ENCODE assay signal across 8 cellular contexts in genomic region chr11:2698386-2699184, GRCh38. TPM values are rescaled to one million over a fixed set of nuclear protein-coding genes. Genes with fewer than 3 reads are reported as not detected.
DNase-seq lines count a peak whose midpoint lies in the region; ATAC-seq, FAIRE-seq and TF ChIP-seq lines count a peak whose summit lies in the region.

No MANE protein-coding gene starts in this region.

- no peak for FAIRE-seq in bronchial epithelial cell (lab: Jason Lieb, UNC)

- H3K27ac Mint-ChIP-seq in stimulated activated naive CD8-positive, alpha-beta T cell treated with anti-CD3 and anti-CD28 coated beads, Interleukin-15, Interleukin-2, amounts not matched to agents 100 ng/mL and 50 ng/mL, for 24 hours = peak overlapping the region; percentile 1
- peak overlapping the region; percentile 90 for H3K27ac Mint-ChIP-seq in mesothelial cell of epicardium

- H3K27me3 ChIP-seq in bronchial epithelial cell (ENCODE audit: control insufficient read depth, insufficient read depth, low read length) = no peaks in the 10 kb centered on the region

- no peaks in the 10 kb centered on the region for H3K9me3 Mint-ChIP-seq in stimulated activated naive CD8-positive, alpha-beta T cell treated with anti-CD3 and anti-CD28 coated beads, Interleukin-15, Interleukin-2, amounts not matched to agents 100 ng/mL and 50 ng/mL, for 24 hours
- no peaks in the 10 kb centered on the region for H3K9me3 Mint-ChIP-seq in mesothelial cell of epicardium

- peaks cover 5% of the 10 kb centered on the region for H3K36me3 Mint-ChIP-seq in stimulated activated naive CD8-positive, alpha-beta T cell treated with anti-CD3 and anti-CD28 coated beads, Interleukin-15, Interleukin-2, amounts not matched to agents 100 ng/mL and 50 ng/mL, for 24 hours (ENCODE audit: low read depth)
- peaks cover 6% of the 10 kb centered on the region for H3K36me3 Mint-ChIP-seq in mesothelial cell of epicardium

- TF ChIP-seq CTCF in bronchial epithelial cell (IDR thresholded peaks at IDR 0.05; ENCODE audit: insufficient read depth, low read length, severe bottlenecking) = no peak
- no peak for TF ChIP-seq CTCF in mesothelial cell of epicardium (IDR thresholded peaks at IDR 0.05; ENCODE audit: unreplicated experiment)

- peak overlapping the region; percentile 82 for H3K4me3 Mint-ChIP-seq in stimulated activated naive CD8-positive, alpha-beta T cell treated with anti-CD3 and anti-CD28 coated beads, Interleukin-15, Interleukin-2, amounts not matched to agents 100 ng/mL and 50 ng/mL, for 24 hours
- H3K4me3 Mint-ChIP-seq in mesothelial cell of epicardium = peak overlapping the region; percentile 91

- no peak for DNase-seq in stimulated activated naive CD8-positive, alpha-beta T cell treated with anti-CD3 and anti-CD28 coated beads, Interleukin-15, Interleukin-2, amounts not matched to agents 100 U/mL and 50 U/mL, for 24 hours
- DNase-seq in bronchial epithelial cell (ENCODE audit: low read depth) (no peak), mesothelial cell of epicardium (ENCODE audit: low spot score in 2 of 2, unreplicated experiment in 2 of 2) (peak in 1 of 2 experiments; percentile 5), inferior parietal cortex (ENCODE audit: extremely low spot score) (no peak), NCI-H446 (lab: John Stamatoyannopoulos, UW) (no peak), SKM-1 (lab: John Stamatoyannopoulos, UW; ENCODE audit: unreplicated experiment) (no peak)

- H3K4me3 ChIP-seq in bronchial epithelial cell (ENCODE audit: low read depth, low read length) = peak overlapping the region; percentile 72

- no peaks in the 10 kb centered on the region for H3K36me3 ChIP-seq in bronchial epithelial cell (ENCODE audit: control insufficient read depth, insufficient read depth, low read length)

- H3K27me3 Mint-ChIP-seq in stimulated activated naive CD8-positive, alpha-beta T cell treated with anti-CD3 and anti-CD28 coated beads, Interleukin-15, Interleukin-2, amounts not matched to agents 100 ng/mL and 50 ng/mL, for 24 hours = no peaks in the 10 kb centered on the region
- no peaks in the 10 kb centered on the region for H3K27me3 Mint-ChIP-seq in mesothelial cell of epicardium (ENCODE audit: low read depth)

- H3K4me1 Mint-ChIP-seq in stimulated activated naive CD8-positive, alpha-beta T cell treated with anti-CD3 and anti-CD28 coated beads, Interleukin-15, Interleukin-2, amounts not matched to agents 100 ng/mL and 50 ng/mL, for 24 hours (ENCODE audit: low read depth) = peaks cover 17% of the 10 kb centered on the region
- H3K4me1 Mint-ChIP-seq in mesothelial cell of epicardium = peaks cover 75% of the 10 kb centered on the region

- ATAC-seq in stimulated activated naive CD8-positive, alpha-beta T cell treated with anti-CD3 and anti-CD28 coated beads, Interleukin-15, Interleukin-2, amounts not matched to agents 100 U/mL and 50 U/mL, for 24 hours = no peak
- ATAC-seq in GM19397 (IDR thresholded peaks at IDR 0.05; ENCODE audit: unreplicated experiment) = no peak

RNA-seq across cellular contexts. Expression of gene KCNQ1OT1, which starts 1.2 kb away (rescaled TPM):
- total RNA-seq in bronchial epithelial cell = 0.53 and 0.64 TPM in 2 replicates
- 30.5 to 35.1 TPM (median 31.9 TPM) in 3 replicates for total RNA-seq in mesothelial cell of epicardium

Comparison
In these comparisons a context has a peak if more than half of its experiments do, and no peak if none do; other contexts are left out.
1. RNA of gene KCNQ1OT1, which starts 1.2 kb away (total RNA-seq): 30.5 to 35.1 TPM in mesothelial cell of epicardium; 0.53 to 0.64 TPM in bronchial epithelial cell; every median in the first group is over 10 times any median in the second.